Comparison of ENCODE assay signal across 12 cellular contexts in genomic region chr9:126293522-126293889, GRCh38. TPM values are rescaled to one million over a fixed set of nuclear protein-coding genes. Genes with fewer than 3 reads are reported as not detected.
DNase-seq lines count a peak whose midpoint lies in the region; ATAC-seq and TF ChIP-seq lines count a peak whose summit lies in the region.
"Had no signal": no experiment of that assay in that cellular context is flagged by ENCODE, and none has a peak within 500 bp of the region (broad histone marks: within the 10 kb centered on the region; RNA-seq: fewer than 3 reads in every experiment).

No MANE protein-coding gene starts in this region.

- peak; percentile 54 for DNase-seq in D341Med (ENCODE audit: low spot score)
- peak; percentile 59 for DNase-seq in iPS-NIHi11 (ENCODE audit: low spot score)
- no peak for DNase-seq in activated gamma-delta T cell (lab: John Stamatoyannopoulos, UW)
- DNase-seq in naive thymus-derived CD4-positive, alpha-beta T cell, result no peak
- DNase-seq: activated T-cell treated with anti-CD3 and anti-CD28 coated beads for 4 hours, NCI-H1048 had no signal

- no peaks in the 10 kb centered on the region for H3K27me3 ChIP-seq in naive thymus-derived CD4-positive, alpha-beta T cell (ENCODE audit: control insufficient read depth in 2 of 2, insufficient read depth in 2 of 2, low read length in 2 of 2)
- H3K27me3 ChIP-seq: ascending aorta had no signal

- H3K27ac ChIP-seq in naive thymus-derived CD4-positive, alpha-beta T cell (ENCODE audit: low read depth, low read length), result no peak overlapping the region
- H3K27ac ChIP-seq: ascending aorta, skin epidermis had no signal

- no peaks in the 10 kb centered on the region for H3K36me3 ChIP-seq in naive thymus-derived CD4-positive, alpha-beta T cell (ENCODE audit: control insufficient read depth in 2 of 3, insufficient read depth in 3 of 3, low read length in 3 of 3)
- H3K36me3 ChIP-seq: ascending aorta had no signal

- no peak overlapping the region for H3K4me3 ChIP-seq in naive thymus-derived CD4-positive, alpha-beta T cell (ENCODE audit: low read length)
- H3K4me3 ChIP-seq: ascending aorta, skin epidermis had no signal

- H3K9me3 ChIP-seq in naive thymus-derived CD4-positive, alpha-beta T cell (ENCODE audit: control insufficient read depth in 2 of 3, low read length in 3 of 3), result no peaks in the 10 kb centered on the region
- H3K9me3 ChIP-seq: ascending aorta had no signal

- intact Hi-C loops in naive thymus-derived CD4-positive, alpha-beta T cell (cut with micrococcal nuclease), result no loop called here

- POLR2A ChIA-PET in naive thymus-derived CD4-positive, alpha-beta T cell (lab: Charles Lee), result no interaction called here

- CTCF ChIA-PET in naive thymus-derived CD4-positive, alpha-beta T cell (lab: Charles Lee), result interaction anchor here (1.0 kb wide), 1 partner anchor 198 kb away, joined by 3 read pairs; no protein-coding TSS in a partner anchor

- peak; percentile 35; the same call in 1 of the 2 replicates for TF ChIP-seq CTCF in GM12874 (IDR thresholded peaks at IDR 0.05; ENCODE audit: insufficient read depth, low read depth, low read length)

- no peaks in the 10 kb centered on the region for H3K36me3 Mint-ChIP-seq in naive thymus-derived CD4-positive, alpha-beta T cell

- ATAC-seq in SK-N-SH treated with all-trans-retinoic acid at 6 μM for 48 hours (peak; percentile 35; the same call in 1 of the 3 replicates), HG03571 (IDR thresholded peaks at IDR 0.05; ENCODE audit: unreplicated experiment) (no peak)
- no peak for ATAC-seq in naive thymus-derived CD4-positive, alpha-beta T cell

- no peaks in the 10 kb centered on the region for H3K9me3 Mint-ChIP-seq in naive thymus-derived CD4-positive, alpha-beta T cell
- H3K9me3 Mint-ChIP-seq: T-helper 1 cell treated with Interleukin-12 subunit alpha and Interleukin-12 subunit beta and Interleukin-4 antibody, amounts not matched to agents 30 μg/mL and 1 μg/mL, for 36 hours had no signal

- no peaks in the 10 kb centered on the region for H3K4me1 ChIP-seq in naive thymus-derived CD4-positive, alpha-beta T cell (ENCODE audit: control insufficient read depth in 2 of 2, insufficient read depth in 2 of 2, low read length in 2 of 2)
- H3K4me1 ChIP-seq: ascending aorta had no signal

- H3K4me1 Mint-ChIP-seq in naive thymus-derived CD4-positive, alpha-beta T cell, result no peaks in the 10 kb centered on the region

- peaks cover 0 to 18% (median 2%) of the 10 kb centered on the region in 5 donors for H3K27me3 Mint-ChIP-seq in naive thymus-derived CD4-positive, alpha-beta T cell

- H3K27ac Mint-ChIP-seq in naive thymus-derived CD4-positive, alpha-beta T cell, result peak overlapping the region in 1 of 9 donors; percentile 43
- H3K27ac Mint-ChIP-seq: T-helper 1 cell treated with Interleukin-12 subunit alpha and Interleukin-12 subunit beta and Interleukin-4 antibody, amounts not matched to agents 30 μg/mL and 1 μg/mL, for 36 hours had no signal

- no peak overlapping the region for H3K4me3 Mint-ChIP-seq in naive thymus-derived CD4-positive, alpha-beta T cell
- H3K4me3 Mint-ChIP-seq: T-helper 1 cell treated with Interleukin-12 subunit alpha and Interleukin-12 subunit beta and Interleukin-4 antibody, amounts not matched to agents 30 μg/mL and 1 μg/mL, for 36 hours had no signal

TF ChIP-seq in SK-N-SH treated with all-trans-retinoic acid at 6 μM for 48 hours, 23 proteins besides CTCF, POLR2A, EP300 and RAD21:
- TF ChIP-seq BACH2 (CRISPR knock-in tag; IDR thresholded peaks at IDR 0.05; ENCODE audit: borderline replicate concordance), result no peak
- no peak for TF ChIP-seq ZNF70 (CRISPR knock-in tag; IDR thresholded peaks at IDR 0.05)
- no peak for TF ChIP-seq ZC3H10 (CRISPR knock-in tag; IDR thresholded peaks at IDR 0.05)
- TF ChIP-seq TCF4 (CRISPR knock-in tag; IDR thresholded peaks at IDR 0.05; ENCODE audit: borderline replicate concordance), result no peak
- TF ChIP-seq ISL1 (CRISPR knock-in tag; IDR thresholded peaks at IDR 0.05), result no peak
- TF ChIP-seq GLIS3 (CRISPR knock-in tag; IDR thresholded peaks at IDR 0.05), result no peak

RNA-seq across cellular contexts. Expression of gene MVB12B, which starts 33.1 kb away (rescaled TPM):
- 1 to 10 TPM; 3.0 to 9.7 (median 4.2) TPM for total RNA-seq in naive thymus-derived CD4-positive, alpha-beta T cell
- polyA plus RNA-seq in naive thymus-derived CD4-positive, alpha-beta T cell, result 1 to 10 TPM; 1.6 to 2.3 TPM

Comparison
In these comparisons a context has a peak if more than half of its experiments do, and no peak if none do; other contexts are left out.
1. DNase-seq: peak in D341Med (single experiment) and iPS-NIHi11 (single experiment); none in activated gamma-delta T cell (single experiment) and naive thymus-derived CD4-positive, alpha-beta T cell (0 of 9).